11 cellular contexts compared by ENCODE assay signal in the genomic region with DNA sequence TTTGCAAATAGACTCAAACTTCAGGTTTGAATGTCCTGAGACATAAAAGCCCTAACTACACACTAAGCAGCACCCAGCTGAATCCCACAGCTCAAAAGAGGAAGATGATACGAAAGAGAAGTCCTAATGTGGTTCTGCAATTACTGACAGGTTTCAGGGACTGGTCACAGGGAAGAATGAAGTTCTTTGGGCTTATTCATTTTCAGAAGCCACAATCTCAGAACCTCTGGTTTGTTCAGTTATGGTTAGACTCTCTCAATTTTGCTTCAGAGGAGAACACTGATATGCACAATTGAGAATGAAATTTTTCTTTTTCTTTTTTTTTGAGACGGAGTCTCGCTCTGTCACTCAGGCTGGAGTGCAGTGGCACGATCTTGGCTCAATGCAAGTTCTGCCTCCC.
DNase-seq lines count a peak whose midpoint lies in the region; ATAC-seq and TF ChIP-seq lines count a peak whose summit lies in the region.
"Had no signal": no experiment of that assay in that cellular context is flagged by ENCODE, and none has a peak within 500 bp of the region (broad histone marks: within the 10 kb centered on the region; RNA-seq: fewer than 3 reads in every experiment).

No MANE protein-coding gene starts in this region.

- H3K27me3 Mint-ChIP-seq in activated CD4-positive, alpha-beta T cell treated with anti-CD3 and anti-CD28 coated beads for 36 hours, result no peaks in the 10 kb centered on the region

- no peaks in the 10 kb centered on the region for H3K9me3 ChIP-seq in adrenal gland (replicated peaks in 1 of 3)
- H3K9me3 ChIP-seq: A549 had no signal

- H3K36me3 ChIP-seq in adrenal gland (replicated peaks in 1 of 2), result no peaks in the 10 kb centered on the region

- no peak overlapping the region for H3K4me3 ChIP-seq in adrenal gland
- H3K4me3 ChIP-seq: A549 had no signal

- no peak for TF ChIP-seq POLR2A in adrenal gland (IDR thresholded peaks at IDR 0.05)

- DNase-seq in activated CD4-positive, alpha-beta T cell treated with anti-CD3 and anti-CD28 coated beads for 36 hours, result no peak
- DNase-seq in activated CD4-positive, alpha-beta T cell treated with anti-CD3 and anti-CD28 coated beads for 1 hour, result no peak
- DNase-seq in stimulated activated naive CD8-positive, alpha-beta T cell treated with anti-CD3 and anti-CD28 coated beads, Interleukin-15, Interleukin-2, amounts not matched to agents 100 U/mL and 50 U/mL, for 24 hours, result no peak
- DNase-seq in adrenal gland (no peak), DMS53 treated with DMSO at 0.1 percent for 48 hours (lab: John Stamatoyannopoulos, UW; ENCODE audit: unreplicated experiment) (no peak), NCI-H1092 treated with DMSO at 0.1 percent for 48 hours (lab: John Stamatoyannopoulos, UW) (no peak)
- DNase-seq: NCI-H748 treated with DMSO at 0.1 percent for 48 hours, nucleus accumbens had no signal

- H3K36me3 Mint-ChIP-seq in activated CD4-positive, alpha-beta T cell treated with anti-CD3 and anti-CD28 coated beads for 36 hours (ENCODE audit: low read depth), result no peaks in the 10 kb centered on the region

- peaks cover 10% of the 10 kb centered on the region for H3K4me1 Mint-ChIP-seq in activated CD4-positive, alpha-beta T cell treated with anti-CD3 and anti-CD28 coated beads for 36 hours

- POLR2A ChIA-PET in activated CD4-positive, alpha-beta T cell treated with anti-CD3 and anti-CD28 coated beads for 36 hours (lab: Charles Lee), result no interaction called here

- H3K27ac ChIP-seq in adrenal gland, result no peak overlapping the region
- H3K27ac ChIP-seq: A549 had no signal

- CTCF ChIA-PET in activated CD4-positive, alpha-beta T cell treated with anti-CD3 and anti-CD28 coated beads for 36 hours (lab: Charles Lee), result interaction anchor here (0.6 kb wide), 1 partner anchor 132 kb away, joined by 3 read pairs; no protein-coding TSS in a partner anchor

- intact Hi-C loops in activated CD4-positive, alpha-beta T cell treated with anti-CD3 and anti-CD28 coated beads for 36 hours (cut with DNase I, micrococcal nuclease), result loop anchor here in 1 of 2 experiments (1.0 kb wide), 1 partner anchor 188 kb away; no protein-coding TSS in a partner anchor
- intact Hi-C loops in adrenal gland (cut with DNase I), result no loop called here

- H3K4me3 Mint-ChIP-seq in activated CD4-positive, alpha-beta T cell treated with anti-CD3 and anti-CD28 coated beads for 36 hours, result no peak overlapping the region

- no peak overlapping the region for H3K27ac Mint-ChIP-seq in activated CD4-positive, alpha-beta T cell treated with anti-CD3 and anti-CD28 coated beads for 36 hours

- no peak for TF ChIP-seq CTCF in adrenal gland (IDR thresholded peaks at IDR 0.05)

- H3K9me3 Mint-ChIP-seq in activated CD4-positive, alpha-beta T cell treated with anti-CD3 and anti-CD28 coated beads for 36 hours (ENCODE audit: low read depth), result no peaks in the 10 kb centered on the region

- no peaks in the 10 kb centered on the region for H3K27me3 ChIP-seq in adrenal gland

- WGBS in adrenal gland, 4 donors, result 78 to 89% (median 88%) methylated on average over 4 of the region's 4 CpGs

- peak; percentile 85 for ATAC-seq in activated CD4-positive, alpha-beta T cell treated with anti-CD3 and anti-CD28 coated beads for 36 hours
- peak; percentile 95 for ATAC-seq in HG02623 (IDR thresholded peaks at IDR 0.05; ENCODE audit: unreplicated experiment)
- ATAC-seq in HG03469 (IDR thresholded peaks at IDR 0.05; ENCODE audit: unreplicated experiment), result peak; percentile 93
- ATAC-seq in stimulated activated naive CD8-positive, alpha-beta T cell treated with anti-CD3 and anti-CD28 coated beads, Interleukin-15, Interleukin-2, amounts not matched to agents 100 U/mL and 50 U/mL, for 24 hours, result peak; percentile 40
- ATAC-seq: A549 had no signal

- no peaks in the 10 kb centered on the region for H3K4me1 ChIP-seq in adrenal gland (replicated peaks in 1 of 2)
- H3K4me1 ChIP-seq: A549 had no signal

Comparison
In these comparisons a context has a peak if more than half of its experiments do, and no peak if none do; other contexts are left out.
1. ATAC-seq: peak in every context shown above with its lines; median percentile 95 in HG02623; 93 in HG03469; 85 in activated CD4-positive, alpha-beta T cell treated with anti-CD3 and anti-CD28 coated beads for 36 hours; 40 in stimulated activated naive CD8-positive, alpha-beta T cell treated with anti-CD3 and anti-CD28 coated beads, Interleukin-15, Interleukin-2, amounts not matched to agents 100 U/mL and 50 U/mL, for 24 hours.